8 cellular contexts compared by ENCODE assay signal in the genomic region with DNA sequence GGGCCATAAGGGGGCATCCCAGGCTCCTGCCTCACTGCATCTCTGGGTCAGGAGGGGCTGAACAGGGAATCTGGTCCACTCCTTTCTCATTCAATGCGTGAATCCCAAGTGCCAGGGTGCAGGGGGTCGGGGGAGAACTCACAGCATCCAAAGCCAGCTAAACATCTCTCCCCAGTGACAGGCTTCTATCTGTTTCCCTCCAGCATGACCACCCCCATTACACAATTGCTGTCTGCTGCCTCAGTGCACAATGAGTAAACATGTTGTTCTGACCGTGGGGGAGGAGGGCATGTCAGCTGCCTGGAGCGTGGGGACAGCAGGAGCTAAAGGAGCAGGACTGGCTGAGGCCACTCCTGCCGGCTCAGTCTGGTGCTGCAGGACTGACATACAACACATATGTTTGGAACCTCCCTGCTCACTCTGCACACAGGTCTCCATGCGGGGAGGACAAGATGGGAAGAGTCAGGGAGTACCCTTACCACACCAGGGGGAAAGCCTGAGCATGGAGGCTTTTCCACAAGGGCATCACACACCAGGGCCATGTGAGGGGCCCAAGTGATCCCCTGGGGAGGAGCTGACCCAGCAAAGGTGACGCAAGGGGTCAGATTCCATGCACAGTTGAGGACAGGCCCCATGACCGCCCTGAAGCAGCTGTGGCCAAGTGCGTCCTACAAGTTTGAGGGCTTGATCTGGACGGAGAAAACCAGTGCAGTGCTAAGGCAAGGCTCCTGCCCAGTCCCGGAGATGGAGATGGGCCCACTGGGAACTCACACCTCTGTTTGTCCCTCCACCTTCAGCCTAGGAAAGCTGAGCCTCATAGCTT. TPM values are rescaled to one million over a fixed set of nuclear protein-coding genes. Genes with fewer than 3 reads are reported as not detected.
A peak's percentile ranks its signal among the peaks of the same experiment; 100 is the strongest.
DNase-seq lines count a peak whose midpoint lies in the region; ATAC-seq and TF ChIP-seq lines count a peak whose summit lies in the region.

No MANE protein-coding gene starts in this region.

- intact Hi-C loops in heart left ventricle (cut with DNase I) = loop anchor here in 1 of 10 donors (5.0 kb wide), 1 partner anchor 46 kb away; a partner anchor contains a TSS

- peaks cover 7 to 86% (median 69%) of the 10 kb centered on the region in 12 donors for H3K4me1 ChIP-seq in heart left ventricle

- H3K4me3 ChIP-seq in WERI-Rb-1 (ENCODE audit: low read depth, low read length) = no peak overlapping the region
- peak overlapping the region; percentile 64 to 81 (median 72) for H3K4me3 ChIP-seq in heart left ventricle

- TF ChIP-seq POLR2A in heart left ventricle (IDR thresholded peaks at IDR 0.05) = peak in 1 of 2 donors; percentile 68

- peak; percentile 64 for DNase-seq in GM03348 (ENCODE audit: low spot score)
- DNase-seq in WERI-Rb-1 = peak; percentile 46
- peak; percentile 61 to 88 (median 76) for DNase-seq in heart left ventricle
- peak; percentile 95 for DNase-seq in putamen (ENCODE audit: low spot score)
- DNase-seq in activated CD8-positive, alpha-beta memory T cell treated with anti-CD3 and anti-CD28 coated beads, Interleukin-2, amount 50 U/mL, for 48 hours = no peak
- no peak for DNase-seq in KG1 (lab: John Stamatoyannopoulos, UW)
- no peak for DNase-seq in activated CD4-positive, alpha-beta T cell treated with anti-CD3 and anti-CD28 coated beads for 48 hours
- DNase-seq in NCI-H2081 (lab: John Stamatoyannopoulos, UW) = no peak

- H3K9me3 ChIP-seq in WERI-Rb-1 (ENCODE audit: severe bottlenecking) (no peaks in the 10 kb centered on the region), heart left ventricle (no peaks in the 10 kb centered on the region)

- 12 to 26% (median 13%) methylated on average over 7 to 11 of the region's 11 CpGs for WGBS in heart left ventricle, 4 donors

- ATAC-seq in heart left ventricle = peak; percentile 0 to 13 (median 6)

- H3K27me3 ChIP-seq in WERI-Rb-1 (ENCODE audit: insufficient read depth, low read depth, severe bottlenecking) = no peaks in the 10 kb centered on the region
- no peaks in the 10 kb centered on the region for H3K27me3 ChIP-seq in heart left ventricle

- H3K36me3 ChIP-seq in WERI-Rb-1 = no peaks in the 10 kb centered on the region
- H3K36me3 ChIP-seq in heart left ventricle = peaks cover 0 to 35% (median 18%) of the 10 kb centered on the region in 9 donors

- no peak for TF ChIP-seq CTCF in WERI-Rb-1 (IDR thresholded peaks at IDR 0.05; ENCODE audit: low read depth, low read length)
- TF ChIP-seq CTCF in heart left ventricle (IDR thresholded peaks at IDR 0.05) = peak in 6 of 12 donors; percentile 18 to 42 (median 32)

- no peak overlapping the region for H3K27ac ChIP-seq in WERI-Rb-1
- H3K27ac ChIP-seq in heart left ventricle = peak overlapping the region; percentile 96 to 100 (median 98)

RNA-seq across cellular contexts. Expression of a gene that starts 1.4 kb away (rescaled TPM):
- 100 to 1,000 TPM in 3 of 9 donors, 10 to 100 TPM in 6; 56.0 to 193 (median 88.4) TPM for total RNA-seq in heart left ventricle
- 100 to 1,000 TPM in 1 of 2 donors, 10 to 100 TPM in 1; 58.7 to 133 TPM for polyA plus RNA-seq in heart left ventricle

RNA-seq across cellular contexts. Expression of a gene that starts 27.9 kb away (rescaled TPM):
- 10 to 100 TPM; 42.9 to 72.6 (median 48.5) TPM for total RNA-seq in heart left ventricle
- 10 to 100 TPM; 26.0 to 94.7 TPM for polyA plus RNA-seq in heart left ventricle

RNA-seq across cellular contexts. Expression of a gene that starts 45.0 kb away (rescaled TPM):
- total RNA-seq in heart left ventricle = 100 to 1,000 TPM; 307 to 481 (median 348) TPM
- 100 to 1,000 TPM in 1 of 2 donors, 10 to 100 TPM in 1; 52.0 to 172 TPM for polyA plus RNA-seq in heart left ventricle

RNA-seq across cellular contexts. Expression of a gene that starts 46.2 kb away (rescaled TPM):
- total RNA-seq in heart left ventricle = 100 to 1,000 TPM in 3 of 9 donors, 10 to 100 TPM in 6; 18.3 to 132 (median 42.6) TPM
- 10 to 100 TPM; 28.8 to 81.6 TPM for polyA plus RNA-seq in heart left ventricle

RNA-seq across cellular contexts. Expression of a gene that starts 52.0 kb away (rescaled TPM):
- under 1 TPM in 2 of 9 donors, not detected in 7; 0.20 to 0.27 TPM for total RNA-seq in heart left ventricle
- not detected for polyA plus RNA-seq in heart left ventricle

Comparison
In these comparisons a context has a peak if more than half of its experiments do, and no peak if none do; other contexts are left out.
1. DNase-seq: peak in GM03348 (single experiment), WERI-Rb-1 (single experiment), heart left ventricle (5 of 5) and putamen (single experiment); none in activated CD8-positive, alpha-beta memory T cell treated with anti-CD3 and anti-CD28 coated beads, Interleukin-2, amount 50 U/mL, for 48 hours (single experiment), KG1 (single experiment), activated CD4-positive, alpha-beta T cell treated with anti-CD3 and anti-CD28 coated beads for 48 hours (single experiment) and NCI-H2081 (0 of 2).